In genomic region chr3:154334973-154335420, GRCh38 we compare ENCODE assay signal across 8 cellular contexts. TPM values are rescaled to one million over a fixed set of nuclear protein-coding genes. Genes with fewer than 3 reads are reported as not detected.
DNase-seq lines count a peak whose midpoint lies in the region; ATAC-seq and TF ChIP-seq lines count a peak whose summit lies in the region.

No MANE protein-coding gene starts in this region.

- no peak overlapping the region for H2BK5ac ChIP-seq in IMR-90 (ENCODE audit: low read depth, low read length, poor library complexity, severe bottlenecking)

- no peak for TF ChIP-seq POLR2A in IMR-90 (IDR thresholded peaks at IDR 0.05; ENCODE audit: low read depth, low read length)

- in situ Hi-C loops in IMR-90 (cut with MboI; ENCODE audit: low sequenced_read_pairs) = no loop called here

- no peak overlapping the region for H3K4me2 ChIP-seq in IMR-90 (ENCODE audit: low read depth, low read length)

- H4K20me1 ChIP-seq in IMR-90 (ENCODE audit: insufficient read depth, low read length) = no peaks in the 10 kb centered on the region

- H2BK20ac ChIP-seq in IMR-90 (ENCODE audit: low read depth, low read length) = no peak overlapping the region

- peak; percentile 37 for TF ChIP-seq RAD21 in IMR-90 (IDR thresholded peaks at IDR 0.05; ENCODE audit: low read length)

- intact Hi-C loops in IMR-90 (cut with micrococcal nuclease) = loop anchor here (1.0 to 10.0 kb wide), 3 partner anchors 420 to 1520 kb away; partner anchors contain the start of gene SLC33A1

- H3K27me3 ChIP-seq in IMR-90 (ENCODE audit: control insufficient read depth, insufficient read depth, low read length) (peaks cover 2% of the 10 kb centered on the region; the same call in 1 of the 2 replicates), RWPE2 (ENCODE audit: insufficient read depth, poor library complexity, severe bottlenecking) (no peaks in the 10 kb centered on the region)

- H3K4me3 ChIP-seq in IMR-90 (ENCODE audit: insufficient read depth, low read depth, low read length) (no peak overlapping the region), RWPE2 (ENCODE audit: severe bottlenecking) (no peak overlapping the region), fibroblast of the aortic adventitia (ENCODE audit: low read depth, low read length) (no peak overlapping the region)

- no peak overlapping the region for H3K4ac ChIP-seq in IMR-90 (ENCODE audit: low read depth, low read length)

- H3K4me1 ChIP-seq in IMR-90 (ENCODE audit: control insufficient read depth, insufficient read depth, low read length) (no peaks in the 10 kb centered on the region), RWPE2 (ENCODE audit: insufficient read depth, poor library complexity, severe bottlenecking) (no peaks in the 10 kb centered on the region)

- no peaks in the 10 kb centered on the region for H3K36me3 ChIP-seq in IMR-90 (ENCODE audit: control insufficient read depth, insufficient read depth, low read length)
- no peaks in the 10 kb centered on the region for H3K36me3 ChIP-seq in RWPE2 (ENCODE audit: low read depth)

- H4K5ac ChIP-seq in IMR-90 (ENCODE audit: low read depth, low read length) = no peak overlapping the region

- H3K9me3 ChIP-seq in IMR-90 (ENCODE audit: control insufficient read depth, insufficient read depth, low read length) (no peaks in the 10 kb centered on the region), RWPE2 (ENCODE audit: severe bottlenecking) (no peaks in the 10 kb centered on the region)

- no peak overlapping the region for H2AK9ac ChIP-seq in IMR-90 (replicated peaks; ENCODE audit: low read depth, low read length, poor library complexity)

- no peak overlapping the region for H4K8ac ChIP-seq in IMR-90 (ENCODE audit: low read depth in 2 of 2, low read length in 2 of 2)

- H3K56ac ChIP-seq in IMR-90 (ENCODE audit: extremely low read depth, insufficient read depth, low read length) = no peak overlapping the region

- ATAC-seq in IMR-90 (ENCODE audit: low read depth) (peak; percentile 69; the same call in 1 of the 2 replicates), RWPE2 (ENCODE audit: low read depth) (0 out of 3 replicates have a peak, but pooled peaks have one; percentile 35)

- no peak overlapping the region for H3K23ac ChIP-seq in IMR-90 (ENCODE audit: low read depth, low read length)

- H2BK120ac ChIP-seq in IMR-90 (ENCODE audit: low read depth, low read length) = no peak overlapping the region

- H3K18ac ChIP-seq in IMR-90 (ENCODE audit: low read depth, low read length) = no peak overlapping the region

- TF ChIP-seq CTCF in IMR-90 (conservative IDR thresholded peaks at IDR 0.05; ENCODE audit: low read depth, low read length) (peak; percentile 62), RWPE2 (IDR thresholded peaks at IDR 0.05; ENCODE audit: poor library complexity, severe bottlenecking) (peak; percentile 83), fibroblast of the aortic adventitia (IDR thresholded peaks at IDR 0.05; ENCODE audit: insufficient read depth, low read length) (peak; percentile 54)

- no peak overlapping the region for H2BK15ac ChIP-seq in IMR-90 (ENCODE audit: low read depth, low read length)

- peak; percentile 41 for DNase-seq in NCI-H510A treated with DMSO at 0.1 percent for 48 hours (lab: John Stamatoyannopoulos, UW)
- DNase-seq in NCI-H510A (lab: John Stamatoyannopoulos, UW) = no peak
- DNase-seq in IMR-90 = peak; percentile 53
- no peak for DNase-seq in RWPE2 (ENCODE audit: low spot score)
- DNase-seq in fibroblast of the aortic adventitia (ENCODE audit: low read depth) = peak; percentile 64
- DNase-seq in stromal cell of bone marrow (ENCODE audit: low read depth) = peak; percentile 32
- DNase-seq in amygdala (lab: John Stamatoyannopoulos, UW) = no peak
- DNase-seq in anterior cingulate cortex (lab: John Stamatoyannopoulos, UW) = no peak

- H3K79me1 ChIP-seq in IMR-90 (ENCODE audit: low read depth in 1 of 2, low read length in 2 of 2) = no peaks in the 10 kb centered on the region

- no peak overlapping the region for H2AK5ac ChIP-seq in IMR-90 (ENCODE audit: low read depth, low read length)

- dilution Hi-C loops in IMR-90 (cut with HindIII; ENCODE audit: low sequenced_read_pairs, unreplicated experiment) = no loop called here

- no TSS peak for BruUV-seq in IMR-90 (replicated peaks; lab: Mats Ljungman, UMichigan)

- no peak overlapping the region for H2AFZ ChIP-seq in IMR-90 (replicated peaks; ENCODE audit: low read length, poor library complexity)

- H3K27ac ChIP-seq in IMR-90 (ENCODE audit: insufficient read depth, low read length) (no peak overlapping the region), RWPE2 (ENCODE audit: poor library complexity, severe bottlenecking) (no peak overlapping the region)

- no CpG with 5 or more reads among the region's 3 CpGs for WGBS in IMR-90 (ENCODE audit: extremely low coverage in 2 of 2, insufficient read length in 1 of 2), 2 experiments

- no peaks in the 10 kb centered on the region for H3K9me1 ChIP-seq in IMR-90 (ENCODE audit: insufficient read depth, low read length)

- no peak overlapping the region for H3K14ac ChIP-seq in IMR-90 (replicated peaks; ENCODE audit: low read depth, low read length)

- CTCF ChIA-PET in IMR-90 (lab: Yijun Ruan, JAX) = interaction anchor here (0.6 kb wide), 1 partner anchor 340 kb away, joined by 3 read pairs; no protein-coding TSS in a partner anchor

- H4K91ac ChIP-seq in IMR-90 (ENCODE audit: insufficient read depth, low read depth, low read length) = no peak overlapping the region

- H3K9ac ChIP-seq in IMR-90 (ENCODE audit: low read depth, low read length) = no peak overlapping the region

- POLR2A ChIA-PET in IMR-90 (lab: Charles Lee; ENCODE audit: unreplicated experiment) = no interaction called here

TF ChIP-seq in IMR-90, 13 proteins besides CTCF, POLR2A, EP300 and RAD21:
- no peak for TF ChIP-seq MXI1 (IDR thresholded peaks at IDR 0.05; ENCODE audit: borderline replicate concordance, low read depth, low read length)
- no peak for TF ChIP-seq CEBPB (IDR thresholded peaks at IDR 0.05; ENCODE audit: low read depth, low read length)
- TF ChIP-seq USF2 (IDR thresholded peaks at IDR 0.05; ENCODE audit: low read depth, low read length) = no peak
- peak; percentile 29; the same call in 1 of the 2 replicates for TF ChIP-seq SMC3 (IDR thresholded peaks at IDR 0.05; ENCODE audit: low read depth, low read length)

RNA-seq across cellular contexts. Expression of gene DHX36, which starts 10.7 kb away (rescaled TPM):
- total RNA-seq in IMR-90 (2012; rRNA removed) (27.1 and 34.7 TPM in 2 replicates), fibroblast of the aortic adventitia (ENCODE audit: low replicate concordance) (53.4 and 163 TPM in 2 replicates)
- 19.5 and 30.2 TPM in 2 replicates for polyA plus RNA-seq in IMR-90 (2012; rRNA removed)
- 3.5 and 16.3 TPM in 2 replicates for polyA plus RNA-seq in IMR-90 (2012; cell fraction: cytosol; rRNA removed)
- polyA plus RNA-seq in IMR-90 (2012; cell fraction: nucleus; rRNA removed; ENCODE audit: low replicate concordance) = 5.7 and 53.2 TPM in 2 replicates

Comparison
In these comparisons a context has a peak if more than half of its experiments do, and no peak if none do; other contexts are left out.
1. DNase-seq: peak in NCI-H510A treated with DMSO at 0.1 percent for 48 hours (single experiment), IMR-90 (single experiment), fibroblast of the aortic adventitia (single experiment) and stromal cell of bone marrow (single experiment); none in NCI-H510A (single experiment), RWPE2 (single experiment), amygdala (0 of 56) and anterior cingulate cortex (0 of 58).
2. Peak in every context shown above with its lines, with median percentiles within 50 percentile points of each other: CTCF ChIP-seq.